Comparison of ENCODE assay signal across 24 cellular contexts in genomic region chr20:23917024-23917725, GRCh38. TPM values are rescaled to one million over a fixed set of nuclear protein-coding genes. Genes with fewer than 3 reads are reported as not detected.
"Had no signal": no experiment of that assay in that cellular context is flagged by ENCODE, and none has a peak within 500 bp of the region (broad histone marks: within the 10 kb centered on the region; RNA-seq: fewer than 3 reads in every experiment).

No MANE protein-coding gene starts in this region.

- H3K36me3 Mint-ChIP-seq: immature natural killer cell; memory B cell; natural killer cell treated with Interleukin-12 subunit alpha and Interleukin-12 subunit beta and Interleukin-15 and Interleukin-18, amount 100 ng/mL, for 72 hours; neural progenitor cell; type B pancreatic cell had no signal

- H3K4me3 Mint-ChIP-seq: dendritic cell treated with granulocyte-macrophage colony-stimulating factor and Interleukin-4, amounts not matched to agents 40 ng/mL and 50 ng/mL, for 4 days; effector memory CD8-positive, alpha-beta T cell; immature natural killer cell; memory B cell; natural killer cell treated with Interleukin-12 subunit alpha and Interleukin-12 subunit beta and Interleukin-15 and Interleukin-18, amount 100 ng/mL, for 72 hours; neural progenitor cell; type B pancreatic cell had no signal

- H3K27ac Mint-ChIP-seq: dendritic cell treated with granulocyte-macrophage colony-stimulating factor and Interleukin-4, amounts not matched to agents 40 ng/mL and 50 ng/mL, for 4 days; memory B cell; neural progenitor cell; type B pancreatic cell had no signal

- H3K9me3 Mint-ChIP-seq: dendritic cell treated with granulocyte-macrophage colony-stimulating factor and Interleukin-4, amounts not matched to agents 40 ng/mL and 50 ng/mL, for 4 days; effector memory CD8-positive, alpha-beta T cell; immature natural killer cell; memory B cell; natural killer cell treated with Interleukin-12 subunit alpha and Interleukin-12 subunit beta and Interleukin-15 and Interleukin-18, amount 100 ng/mL, for 72 hours; type B pancreatic cell had no signal

- DNase-seq: effector memory CD8-positive, alpha-beta T cell; esophagus squamous epithelium; foreskin fibroblast; immature natural killer cell; left cardiac atrium; left ventricle myocardium inferior; midbrain; nucleus accumbens; ovary; small intestine; stimulated activated CD4-positive, alpha-beta T cell treated with anti-CD3 and anti-CD28 coated beads, Interleukin-12 subunit alpha, Interleukin-12 subunit beta, amount 100 ng/mL, for 4 hours; stimulated activated naive CD4-positive, alpha-beta T cell; thyroid gland had no signal

- H3K9me3 ChIP-seq: esophagus squamous epithelium, left ventricle myocardium inferior, lower lobe of right lung, ovary, right atrium auricular region, suprapubic skin, thyroid gland had no signal

- ATAC-seq: effector memory CD8-positive, alpha-beta T cell; gastroesophageal sphincter; left cardiac atrium; lower lobe of right lung; natural killer cell treated with Interleukin-12 subunit alpha and Interleukin-12 subunit beta and Interleukin-15 and Interleukin-18, amount 100 ng/mL, for 72 hours had no signal

- H3K27me3 Mint-ChIP-seq: dendritic cell treated with granulocyte-macrophage colony-stimulating factor and Interleukin-4, amounts not matched to agents 40 ng/mL and 50 ng/mL, for 4 days had no signal

- H3K4me1 Mint-ChIP-seq: memory B cell had no signal

RNA-seq across cellular contexts. Expression of gene CST5, which starts 37.6 kb away (rescaled TPM):
- total RNA-seq: esophagus squamous epithelium; kidney; left cardiac atrium; left ventricle myocardium inferior; lower lobe of right lung; natural killer cell treated with Interleukin-12 subunit alpha and Interleukin-12 subunit beta and Interleukin-15 and Interleukin-18, amount 100 ng/mL, for 72 hours; ovary; posterior vena cava; right atrium auricular region; suprapubic skin; thyroid gland had no signal
